10 cellular contexts compared by ENCODE assay signal in the genomic region with DNA sequence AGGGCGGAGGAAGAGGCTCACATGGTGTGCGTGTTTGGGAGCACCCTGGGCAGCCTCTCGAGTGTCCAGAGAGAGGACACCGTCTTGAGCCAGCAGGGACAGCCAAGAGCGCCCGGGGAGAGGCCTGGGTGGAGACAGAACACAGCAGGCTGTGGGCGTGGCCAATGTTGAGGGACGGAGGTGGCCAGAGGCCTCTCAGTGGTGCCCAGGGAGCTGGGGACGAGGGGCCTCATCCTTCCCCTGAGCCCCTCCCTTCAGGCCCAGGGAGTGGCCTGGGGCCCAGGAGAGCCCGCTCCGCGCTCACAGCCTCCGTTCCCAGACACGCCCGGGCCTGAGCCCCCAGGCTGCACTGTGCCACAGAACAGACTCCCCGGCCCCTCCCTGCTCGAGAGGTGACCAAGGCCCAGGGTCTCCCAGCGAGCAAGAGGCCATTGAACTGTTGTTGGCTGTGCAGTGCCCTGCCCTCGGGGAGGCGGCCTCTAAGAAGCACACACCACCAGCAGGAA. TPM values are rescaled to one million over a fixed set of nuclear protein-coding genes. Genes with fewer than 3 reads are reported as not detected.
DNase-seq lines count a peak whose midpoint lies in the region; ATAC-seq and TF ChIP-seq lines count a peak whose summit lies in the region.
"Had no signal": no experiment of that assay in that cellular context is flagged by ENCODE, and none has a peak within 500 bp of the region (broad histone marks: within the 10 kb centered on the region; RNA-seq: fewer than 3 reads in every experiment).

No MANE protein-coding gene starts in this region.

- H3K36me3 ChIP-seq in upper lobe of right lung, result no peaks in the 10 kb centered on the region

- H3K4me3 ChIP-seq in upper lobe of right lung, result no peak overlapping the region

- no peaks in the 10 kb centered on the region for H3K36me3 Mint-ChIP-seq in brain

- DNase-seq in NCI-H2227 (lab: John Stamatoyannopoulos, UW; ENCODE audit: unreplicated experiment), result peak; percentile 47
- DNase-seq in NCI-H2227 treated with DMSO at 0.1 percent for 48 hours (lab: John Stamatoyannopoulos, UW), result no peak
- DNase-seq in left kidney (ENCODE audit: low read depth, low spot score), result peak; percentile 96
- peak; percentile 82 for DNase-seq in upper lobe of right lung
- DNase-seq in DMS79 (lab: John Stamatoyannopoulos, UW), result no peak
- no peak for DNase-seq in stimulated activated naive CD4-positive, alpha-beta T cell (lab: John Stamatoyannopoulos, UW)
- DNase-seq: NCI-H524 had no signal

- no peaks in the 10 kb centered on the region for H3K9me3 ChIP-seq in upper lobe of right lung

- peaks cover 17% of the 10 kb centered on the region for H3K27me3 Mint-ChIP-seq in brain

- H3K27ac ChIP-seq in upper lobe of right lung, result no peak overlapping the region

- H3K27ac Mint-ChIP-seq in brain, result peak overlapping the region in 2 of 5 experiments; percentile 88 to 95
- H3K27ac Mint-ChIP-seq: activated T-helper 2 cell treated with anti-CD3 and anti-CD28 coated beads, Interferon-gamma antibody, Interleukin-2, Interleukin-4, amounts not matched to agents 10 μg/mL and 5 μg/mL and 100 μg/mL, durations not matched to agents 14 hours and 24 hours and 36 hours had no signal

- TF ChIP-seq CTCF in brain (conservative IDR thresholded peaks at IDR 0.05) (peak; percentile 22 to 41), upper lobe of right lung (IDR thresholded peaks at IDR 0.05) (peak; percentile 44)

- H3K4me1 ChIP-seq in upper lobe of right lung, result peaks cover 5% of the 10 kb centered on the region

- no peaks in the 10 kb centered on the region for H3K27me3 ChIP-seq in upper lobe of right lung

- H3K9me3 Mint-ChIP-seq in brain, result peaks cover 0 to 11% (median 0%) of the 10 kb centered on the region in 5 experiments
- H3K9me3 Mint-ChIP-seq: activated T-helper 2 cell treated with anti-CD3 and anti-CD28 coated beads, Interferon-gamma antibody, Interleukin-2, Interleukin-4, amounts not matched to agents 10 μg/mL and 5 μg/mL and 100 μg/mL, durations not matched to agents 14 hours and 24 hours and 36 hours had no signal

- intact Hi-C loops in upper lobe of right lung (cut with DNase I), result no loop called here

- peaks cover 60% of the 10 kb centered on the region for H3K4me1 Mint-ChIP-seq in brain

- H3K4me3 Mint-ChIP-seq in brain, result peak overlapping the region in 2 of 5 experiments; percentile 22 to 23

- peak; percentile 79 for ATAC-seq in upper lobe of right lung
- no peak for ATAC-seq in GM21529 (IDR thresholded peaks at IDR 0.05; ENCODE audit: unreplicated experiment)

RNA-seq across cellular contexts. Expression of a gene that starts 48.4 kb away (rescaled TPM):
- 323 TPM for polyA plus RNA-seq in brain (ENCODE audit: insufficient read depth, low read depth, low replicate concordance)
- 42.1 TPM for total RNA-seq in upper lobe of right lung

Comparison
In these comparisons a context has a peak if more than half of its experiments do, and no peak if none do; other contexts are left out.
1. DNase-seq: peak in NCI-H2227 (single experiment), left kidney (single experiment) and upper lobe of right lung (single experiment); none in NCI-H2227 treated with DMSO at 0.1 percent for 48 hours (single experiment), DMS79 (single experiment) and stimulated activated naive CD4-positive, alpha-beta T cell (0 of 6).